1 cellular context compared by ENCODE assay signal in genomic region chr15:63048115-63048985, GRCh38.
A peak's percentile ranks its signal among the peaks of the same experiment; 100 is the strongest.
TF ChIP-seq lines count a peak whose summit lies in the region.

No MANE protein-coding gene starts in this region.

TF ChIP-seq in HepG2, 621 proteins besides CTCF, POLR2A, EP300 and RAD21 (continued from another document and continues in another):
- 0 out of 2 replicates have a peak, but pooled peaks have one; percentile 68 for TF ChIP-seq KIAA2018 (CRISPR knock-in tag; IDR thresholded peaks at IDR 0.05; ENCODE audit: borderline replicate concordance)
- no peak; the same call in 1 of the 2 replicates for TF ChIP-seq REL (CRISPR knock-in tag; conservative IDR thresholded peaks at IDR 0.05)
- no peak for TF ChIP-seq MTF1 (CRISPR knock-in tag; IDR thresholded peaks at IDR 0.05)
- TF ChIP-seq, protein P1, sequence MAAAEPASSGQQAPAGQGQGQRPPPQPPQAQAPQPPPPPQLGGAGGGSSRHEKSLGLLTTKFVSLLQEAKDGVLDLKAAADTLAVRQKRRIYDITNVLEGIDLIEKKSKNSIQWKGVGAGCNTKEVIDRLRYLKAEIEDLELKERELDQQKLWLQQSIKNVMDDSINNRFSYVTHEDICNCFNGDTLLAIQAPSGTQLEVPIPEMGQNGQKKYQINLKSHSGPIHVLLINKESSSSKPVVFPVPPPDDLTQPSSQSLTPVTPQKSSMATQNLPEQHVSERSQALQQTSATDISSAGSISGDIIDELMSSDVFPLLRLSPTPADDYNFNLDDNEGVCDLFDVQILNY (CRISPR knock-in tag; conservative IDR thresholded peaks at IDR 0.05) = 0 out of 2 replicates have a peak, but pooled peaks have one; percentile 19
- 0 out of 2 replicates have a peak, but pooled peaks have one; percentile 65 for TF ChIP-seq PRMT3 (CRISPR knock-in tag; IDR thresholded peaks at IDR 0.05; ENCODE audit: borderline replicate concordance, low read depth)
- peak; percentile 89 for TF ChIP-seq SPEN (CRISPR knock-in tag; IDR thresholded peaks at IDR 0.05; ENCODE audit: low read depth)
- TF ChIP-seq, protein P2, sequence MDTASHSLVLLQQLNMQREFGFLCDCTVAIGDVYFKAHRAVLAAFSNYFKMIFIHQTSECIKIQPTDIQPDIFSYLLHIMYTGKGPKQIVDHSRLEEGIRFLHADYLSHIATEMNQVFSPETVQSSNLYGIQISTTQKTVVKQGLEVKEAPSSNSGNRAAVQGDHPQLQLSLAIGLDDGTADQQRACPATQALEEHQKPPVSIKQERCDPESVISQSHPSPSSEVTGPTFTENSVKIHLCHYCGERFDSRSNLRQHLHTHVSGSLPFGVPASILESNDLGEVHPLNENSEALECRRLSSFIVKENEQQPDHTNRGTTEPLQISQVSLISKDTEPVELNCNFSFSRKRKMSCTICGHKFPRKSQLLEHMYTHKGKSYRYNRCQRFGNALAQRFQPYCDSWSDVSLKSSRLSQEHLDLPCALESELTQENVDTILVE (CRISPR knock-in tag; IDR thresholded peaks at IDR 0.05) = peak; percentile 58; the same call in 1 of the 2 replicates
- TF ChIP-seq, protein P3, sequence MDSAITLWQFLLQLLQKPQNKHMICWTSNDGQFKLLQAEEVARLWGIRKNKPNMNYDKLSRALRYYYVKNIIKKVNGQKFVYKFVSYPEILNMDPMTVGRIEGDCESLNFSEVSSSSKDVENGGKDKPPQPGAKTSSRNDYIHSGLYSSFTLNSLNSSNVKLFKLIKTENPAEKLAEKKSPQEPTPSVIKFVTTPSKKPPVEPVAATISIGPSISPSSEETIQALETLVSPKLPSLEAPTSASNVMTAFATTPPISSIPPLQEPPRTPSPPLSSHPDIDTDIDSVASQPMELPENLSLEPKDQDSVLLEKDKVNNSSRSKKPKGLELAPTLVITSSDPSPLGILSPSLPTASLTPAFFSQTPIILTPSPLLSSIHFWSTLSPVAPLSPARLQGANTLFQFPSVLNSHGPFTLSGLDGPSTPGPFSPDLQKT (CRISPR knock-in tag; IDR thresholded peaks at IDR 0.05; ENCODE audit: borderline replicate concordance) = no peak
- peak; percentile 53; the same call in 1 of the 2 replicates for TF ChIP-seq IRF2 (CRISPR knock-in tag; IDR thresholded peaks at IDR 0.05)
- no peak for TF ChIP-seq MBNL3 (CRISPR knock-in tag; conservative IDR thresholded peaks at IDR 0.05)
- TF ChIP-seq FOSL1 (CRISPR knock-in tag; IDR thresholded peaks at IDR 0.05; ENCODE audit: borderline replicate concordance) = no peak
- no peak for TF ChIP-seq ZZZ3 (CRISPR knock-in tag; IDR thresholded peaks at IDR 0.05; ENCODE audit: borderline replicate concordance)
- no peak for TF ChIP-seq FLYWCH1 (CRISPR knock-in tag; IDR thresholded peaks at IDR 0.05)
- TF ChIP-seq SNAI1 (CRISPR knock-in tag; IDR thresholded peaks at IDR 0.05; ENCODE audit: borderline replicate concordance) = no peak
- peak; percentile 88 for TF ChIP-seq HDAC1 (CRISPR knock-in tag; IDR thresholded peaks at IDR 0.05)
- peak; percentile 84; the same call in 1 of the 2 replicates for TF ChIP-seq ZNF614 (CRISPR knock-in tag; IDR thresholded peaks at IDR 0.05; ENCODE audit: borderline replicate concordance)
- TF ChIP-seq ZSCAN22 (CRISPR knock-in tag; IDR thresholded peaks at IDR 0.05) = peak; percentile 63; the same call in 1 of the 2 replicates
- TF ChIP-seq NFE2L1 (CRISPR knock-in tag; IDR thresholded peaks at IDR 0.05; ENCODE audit: borderline replicate concordance) = no peak
- TF ChIP-seq ZBTB8A (CRISPR knock-in tag; IDR thresholded peaks at IDR 0.05; ENCODE audit: borderline replicate concordance, low read depth) = no peak
- no peak; the same call in 1 of the 2 replicates for TF ChIP-seq ZNF317 (CRISPR knock-in tag; IDR thresholded peaks at IDR 0.05)
- peak; percentile 93 to 98 for TF ChIP-seq HMGXB4 (CRISPR knock-in tag; IDR thresholded peaks at IDR 0.05; ENCODE audit: borderline replicate concordance in 1 of 2, low read depth in 1 of 2)
- TF ChIP-seq, protein P4, sequence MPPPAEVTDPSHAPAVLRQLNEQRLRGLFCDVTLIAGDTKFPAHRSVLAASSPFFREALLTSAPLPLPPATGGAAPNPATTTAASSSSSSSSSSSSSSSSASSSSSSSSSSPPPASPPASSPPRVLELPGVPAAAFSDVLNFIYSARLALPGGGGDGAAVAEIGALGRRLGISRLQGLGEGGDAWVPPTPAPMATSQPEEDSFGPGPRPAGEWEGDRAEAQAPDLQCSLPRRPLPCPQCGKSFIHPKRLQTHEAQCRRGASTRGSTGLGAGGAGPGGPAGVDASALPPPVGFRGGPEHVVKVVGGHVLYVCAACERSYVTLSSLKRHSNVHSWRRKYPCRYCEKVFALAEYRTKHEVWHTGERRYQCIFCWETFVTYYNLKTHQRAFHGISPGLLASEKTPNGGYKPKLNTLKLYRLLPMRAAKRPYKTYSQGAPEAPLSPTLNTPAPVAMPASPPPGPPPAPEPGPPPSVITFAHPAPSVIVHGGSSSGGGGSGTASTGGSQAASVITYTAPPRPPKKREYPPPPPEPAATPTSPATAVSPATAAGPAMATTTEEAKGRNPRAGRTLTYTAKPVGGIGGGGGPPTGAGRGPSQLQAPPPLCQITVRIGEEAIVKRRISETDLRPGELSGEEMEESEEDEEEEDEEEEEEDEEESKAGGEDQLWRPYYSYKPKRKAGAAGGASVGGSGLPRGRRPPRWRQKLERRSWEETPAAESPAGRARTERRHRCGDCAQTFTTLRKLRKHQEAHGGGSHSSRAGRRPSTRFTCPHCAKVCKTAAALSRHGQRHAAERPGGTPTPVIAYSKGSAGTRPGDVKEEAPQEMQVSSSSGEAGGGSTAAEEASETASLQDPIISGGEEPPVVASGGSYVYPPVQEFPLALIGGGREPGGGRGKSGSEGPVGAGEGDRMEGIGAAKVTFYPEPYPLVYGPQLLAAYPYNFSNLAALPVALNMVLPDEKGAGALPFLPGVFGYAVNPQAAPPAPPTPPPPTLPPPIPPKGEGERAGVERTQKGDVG (CRISPR knock-in tag; IDR thresholded peaks at IDR 0.05; ENCODE audit: borderline replicate concordance) = no peak
- peak; percentile 97; the same call in 1 of the 2 replicates for TF ChIP-seq ZNF451 (CRISPR knock-in tag; IDR thresholded peaks at IDR 0.05)
- peak; percentile 41 for TF ChIP-seq MNT (IDR thresholded peaks at IDR 0.05)
- TF ChIP-seq RAD51 (IDR thresholded peaks at IDR 0.05; ENCODE audit: borderline replicate concordance) = no peak
- TF ChIP-seq, protein P5, sequence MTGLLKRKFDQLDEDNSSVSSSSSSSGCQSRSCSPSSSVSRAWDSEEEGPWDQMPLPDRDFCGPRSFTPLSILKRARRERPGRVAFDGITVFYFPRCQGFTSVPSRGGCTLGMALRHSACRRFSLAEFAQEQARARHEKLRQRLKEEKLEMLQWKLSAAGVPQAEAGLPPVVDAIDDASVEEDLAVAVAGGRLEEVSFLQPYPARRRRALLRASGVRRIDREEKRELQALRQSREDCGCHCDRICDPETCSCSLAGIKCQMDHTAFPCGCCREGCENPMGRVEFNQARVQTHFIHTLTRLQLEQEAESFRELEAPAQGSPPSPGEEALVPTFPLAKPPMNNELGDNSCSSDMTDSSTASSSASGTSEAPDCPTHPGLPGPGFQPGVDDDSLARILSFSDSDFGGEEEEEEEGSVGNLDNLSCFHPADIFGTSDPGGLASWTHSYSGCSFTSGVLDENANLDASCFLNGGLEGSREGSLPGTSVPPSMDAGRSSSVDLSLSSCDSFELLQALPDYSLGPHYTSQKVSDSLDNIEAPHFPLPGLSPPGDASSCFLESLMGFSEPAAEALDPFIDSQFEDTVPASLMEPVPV (CRISPR knock-in tag; IDR thresholded peaks at IDR 0.05) = peak; percentile 75; the same call in 1 of the 2 replicates
- TF ChIP-seq ZFX (CRISPR knock-in tag; IDR thresholded peaks at IDR 0.05; ENCODE audit: low read depth) = peak; percentile 83
- TF ChIP-seq ZMAT5 (CRISPR knock-in tag; IDR thresholded peaks at IDR 0.05; ENCODE audit: borderline replicate concordance, low read depth) = no peak
- no peak for TF ChIP-seq RBM39 (IDR thresholded peaks at IDR 0.05; ENCODE audit: low read depth, low read length, poor library complexity, severe bottlenecking)
- no peak for TF ChIP-seq HOXA7 (CRISPR knock-in tag; IDR thresholded peaks at IDR 0.05)
- TF ChIP-seq TARDBP (CRISPR knock-in tag; IDR thresholded peaks at IDR 0.05) = peak; percentile 80
- no peak for TF ChIP-seq PTBP1 (IDR thresholded peaks at IDR 0.05; ENCODE audit: low read depth, low read length, poor library complexity, severe bottlenecking)
- no peak for TF ChIP-seq TCF7L2 (IDR thresholded peaks at IDR 0.05; ENCODE audit: low read depth, low read length)
- TF ChIP-seq SMARCC2 (IDR thresholded peaks at IDR 0.05) = no peak
- TF ChIP-seq PRPF4 (IDR thresholded peaks at IDR 0.05; ENCODE audit: low read depth, low read length, poor library complexity, severe bottlenecking) = no peak
- TF ChIP-seq SIN3B (IDR thresholded peaks at IDR 0.05; ENCODE audit: low read length) = no peak
- no peak for TF ChIP-seq TBX3 (IDR thresholded peaks at IDR 0.05; ENCODE audit: borderline replicate concordance)
- no peak for TF ChIP-seq JDP2 (CRISPR knock-in tag; IDR thresholded peaks at IDR 0.05; ENCODE audit: borderline replicate concordance)
- no peak for TF ChIP-seq SSRP1 (CRISPR knock-in tag; IDR thresholded peaks at IDR 0.05)
- TF ChIP-seq ZNF672 (CRISPR knock-in tag; IDR thresholded peaks at IDR 0.05) = 0 out of 2 replicates have a peak, but pooled peaks have one; percentile 37
- 0 out of 2 replicates have a peak, but pooled peaks have one; percentile 17 for TF ChIP-seq ZNF644 (CRISPR knock-in tag; IDR thresholded peaks at IDR 0.05; ENCODE audit: low read depth)
- TF ChIP-seq ZNF337 (CRISPR knock-in tag; IDR thresholded peaks at IDR 0.05; ENCODE audit: borderline replicate concordance, low read depth) = no peak; the same call in 1 of the 2 replicates
